1 cellular context compared by ENCODE assay signal in genomic region chr12:79818856-79819255, GRCh38.
TF ChIP-seq lines count a peak whose summit lies in the region.

No MANE protein-coding gene starts in this region.

TF ChIP-seq in WTC11, 78 proteins besides CTCF, POLR2A, EP300 and RAD21 (continued from another document):
- TF ChIP-seq CREM (CRISPR knock-in tag; IDR thresholded peaks at IDR 0.05) (no peak), TEAD4 (CRISPR knock-in tag; IDR thresholded peaks at IDR 0.05) (no peak), ZNF396 (CRISPR knock-in tag; IDR thresholded peaks at IDR 0.05; ENCODE audit: borderline replicate concordance) (no peak)
